Comparison of ENCODE assay signal across 8 cellular contexts in the genomic region with DNA sequence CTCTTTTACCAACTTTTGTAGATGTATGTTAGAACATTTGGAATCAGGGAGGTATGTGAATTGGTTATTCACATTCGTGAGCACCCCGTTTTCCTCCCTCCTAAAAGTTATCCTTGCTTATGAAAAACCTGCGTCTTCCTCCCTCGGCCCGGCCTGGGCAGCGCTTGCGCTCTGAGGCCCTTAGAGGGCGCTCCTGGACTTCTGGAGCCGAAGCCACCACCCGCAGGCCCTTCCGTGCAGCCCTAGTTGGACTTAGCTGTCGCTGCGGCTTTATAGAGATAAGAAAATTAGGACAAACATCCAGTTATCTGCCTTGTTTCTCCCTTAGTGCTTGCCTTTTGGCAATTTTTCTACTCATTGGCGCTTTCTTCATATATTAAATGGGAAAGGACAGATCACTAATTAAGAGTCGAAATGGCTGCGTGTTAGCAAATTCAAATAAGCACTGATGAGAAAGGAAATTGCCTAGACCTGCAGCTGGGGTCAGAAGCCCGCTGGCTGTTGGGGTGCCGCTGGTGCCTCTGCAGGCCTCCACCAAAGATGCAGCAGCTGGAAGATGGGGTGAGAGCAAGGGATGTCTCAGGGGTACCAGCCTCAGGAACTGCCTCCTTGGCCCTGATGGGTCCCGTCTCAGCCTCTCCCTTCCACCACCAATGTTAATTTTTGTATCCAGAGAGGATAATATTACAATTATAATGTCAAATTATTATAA. TPM values are rescaled to one million over a fixed set of nuclear protein-coding genes. Genes with fewer than 3 reads are reported as not detected.
DNase-seq lines count a peak whose midpoint lies in the region; ATAC-seq and TF ChIP-seq lines count a peak whose summit lies in the region.

No MANE protein-coding gene starts in this region.

- peak; percentile 97 for TF ChIP-seq CTCF in AG04449 (IDR thresholded peaks at IDR 0.05; ENCODE audit: insufficient read depth, low read length, missing control alignments)

- H3K9me3 Mint-ChIP-seq in activated CD4-positive, alpha-beta memory T cell treated with anti-CD3 and anti-CD28 coated beads for 36 hours, result no peaks in the 10 kb centered on the region

- intact Hi-C loops in activated CD4-positive, alpha-beta memory T cell treated with anti-CD3 and anti-CD28 coated beads for 36 hours (cut with micrococcal nuclease), result loop anchor here (1.0 to 5.0 kb wide), 4 partner anchors 78 to 480 kb away; no protein-coding TSS in a partner anchor

- POLR2A ChIA-PET in AG04449 (lab: Yijun Ruan, JAX), result no interaction called here
- POLR2A ChIA-PET in activated CD4-positive, alpha-beta memory T cell treated with anti-CD3 and anti-CD28 coated beads for 36 hours (lab: Charles Lee), result no interaction called here

- H3K4me3 ChIP-seq in AG04449 (ENCODE audit: low read depth, low read length), result no peak overlapping the region

- ATAC-seq in GM18517 (IDR thresholded peaks at IDR 0.05; ENCODE audit: unreplicated experiment) (peak; percentile 49), HG03342 (IDR thresholded peaks at IDR 0.05; ENCODE audit: unreplicated experiment) (peak; percentile 71)

- no peaks in the 10 kb centered on the region for H3K36me3 Mint-ChIP-seq in activated CD4-positive, alpha-beta memory T cell treated with anti-CD3 and anti-CD28 coated beads for 36 hours

- peaks cover 46% of the 10 kb centered on the region for H3K27me3 Mint-ChIP-seq in activated CD4-positive, alpha-beta memory T cell treated with anti-CD3 and anti-CD28 coated beads for 36 hours

- CTCF ChIA-PET in AG04449 (lab: Yijun Ruan, JAX), result interaction anchor here (0.6 to 9.6 kb wide), 36 partner anchors 9 to 524 kb away, joined by 3 to 159 read pairs (median 4); no protein-coding TSS in a partner anchor
- CTCF ChIA-PET in activated CD4-positive, alpha-beta memory T cell treated with anti-CD3 and anti-CD28 coated beads for 36 hours (lab: Charles Lee), result interaction anchor here (0.6 to 8.1 kb wide), 31 partner anchors 9 to 482 kb away, joined by 3 to 130 read pairs (median 4); partner anchors contain the start of gene EZR

- H3K4me3 Mint-ChIP-seq in activated CD4-positive, alpha-beta memory T cell treated with anti-CD3 and anti-CD28 coated beads for 36 hours, result no peak overlapping the region

- peaks cover 10% of the 10 kb centered on the region for H3K4me1 Mint-ChIP-seq in activated CD4-positive, alpha-beta memory T cell treated with anti-CD3 and anti-CD28 coated beads for 36 hours (ENCODE audit: low read depth)

- DNase-seq in AG04449 (ENCODE audit: low read depth, low spot score) (no peak), NCI-H69 (lab: John Stamatoyannopoulos, UW) (peak; percentile 78), dermis microvascular lymphatic vessel endothelial cell (ENCODE audit: low read depth in 2 of 2) (peak; percentile 16 to 65), lung microvascular endothelial cell (ENCODE audit: low read depth in 2 of 2) (peak; percentile 70 to 72)
- DNase-seq in activated CD4-positive, alpha-beta memory T cell treated with anti-CD3 and anti-CD28 coated beads for 36 hours, result peak; percentile 82
- peak; percentile 52 for DNase-seq in stimulated activated CD8-positive, alpha-beta memory T cell treated with anti-CD3 and anti-CD28 coated beads, Interleukin-15, amount 100 ng/mL, for 48 hours (ENCODE audit: low read depth in 2 of 2)

- no peak overlapping the region for H3K27ac Mint-ChIP-seq in activated CD4-positive, alpha-beta memory T cell treated with anti-CD3 and anti-CD28 coated beads for 36 hours

RNA-seq across cellular contexts. Expression of gene FNDC1, which starts 5.2 kb away (rescaled TPM):
- total RNA-seq in activated CD4-positive, alpha-beta memory T cell treated with anti-CD3 and anti-CD28 coated beads for 36 hours, result not detected
- not detected in 2 replicates for total RNA-seq in dermis microvascular lymphatic vessel endothelial cell
- not detected in 2 replicates for total RNA-seq in lung microvascular endothelial cell
